33 cellular contexts compared by ENCODE assay signal in genomic region chr15:31156226-31156625, GRCh38. TPM values are rescaled to one million over a fixed set of nuclear protein-coding genes. Genes with fewer than 3 reads are reported as not detected.
"Had no signal": no experiment of that assay in that cellular context is flagged by ENCODE, and none has a peak within 500 bp of the region (broad histone marks: within the 10 kb centered on the region; RNA-seq: fewer than 3 reads in every experiment).

No MANE protein-coding gene starts in this region.

- H3K27me3 ChIP-seq: ascending aorta, cardiac muscle cell had no signal

- H2AFZ ChIP-seq: PC-9 had no signal

- ATAC-seq: activated CD8-positive, alpha-beta T cell treated with anti-CD3 and anti-CD28 coated beads for 36 hours; Right ventricle myocardium inferior; SK-N-SH treated with all-trans-retinoic acid at 6 μM for 48 hours; T-cell; T-helper 17 cell had no signal

- H3K4me3 ChIP-seq: ascending aorta, cardiac muscle cell, PC-9 had no signal

- H3K36me3 Mint-ChIP-seq: activated naive CD4-positive, alpha-beta T cell treated with anti-CD3 and anti-CD28 coated beads, Interleukin-2, amount 50 U/mL, for 24 hours; activated naive CD8-positive, alpha-beta T cell treated with anti-CD3 and anti-CD28 coated beads, Interleukin-2, amount 10 ng/mL, durations not matched to agents 7 days and 5 days; T-cell had no signal

- H3K27ac ChIP-seq: ascending aorta, cardiac muscle cell, PC-9, RWPE1, WERI-Rb-1 had no signal

- H3K36me3 ChIP-seq: ascending aorta, cardiac muscle cell, WERI-Rb-1 had no signal

- H3K4me1 ChIP-seq: ascending aorta had no signal

- H3K9me3 ChIP-seq: ascending aorta had no signal

- H3K4me1 Mint-ChIP-seq: activated CD4-positive, alpha-beta T cell treated with anti-CD3 and anti-CD28 coated beads, Interleukin-2, amount 10 ng/mL, durations not matched to agents 24 days and 14 days; activated naive CD4-positive, alpha-beta T cell treated with anti-CD3 and anti-CD28 coated beads, Interleukin-2, amount 50 U/mL, for 24 hours; central memory CD8-positive, alpha-beta T cell; T-cell; T-helper 17 cell had no signal

- DNase-seq: activated CD4-positive, alpha-beta T cell treated with anti-CD3 and anti-CD28 coated beads, Interleukin-2, amount 10 ng/mL, durations not matched to agents 24 days and 14 days; activated CD4-positive, alpha-beta T cell treated with anti-CD3 and anti-CD28 coated beads, Interleukin-2, amount 50 U/mL, for 4 hours; activated CD8-positive, alpha-beta T cell treated with anti-CD3 and anti-CD28 coated beads for 36 hours; activated gamma-delta T cell; activated naive CD4-positive, alpha-beta T cell treated with Interleukin-2 at 50 U/mL for 16 hours; activated naive CD8-positive, alpha-beta T cell treated with anti-CD3 and anti-CD28 coated beads, Interleukin-2, amount 10 ng/mL, durations not matched to agents 7 days and 5 days; activated T-cell treated with anti-CD3 and anti-CD28 coated beads, Interleukin-2, amount 50 U/mL, for 1 hour; amygdala; Karpas-422; NCI-H1105; NCI-H1417 treated with DMSO at 0.1 percent for 48 hours; NCI-H2029; NCI-H345; NCI-H524 treated with DMSO at 0.1 percent for 48 hours; NCI-H748 treated with DMSO at 0.1 percent for 48 hours; NK-92 treated with Interleukin-12 subunit alpha and Interleukin-12 subunit beta, amount 100 ng/mL, for 24 hours; PC-9; SIG-M5; T-cell; T-helper 17 cell; WERI-Rb-1 had no signal

- H3K4me2 ChIP-seq: PC-9 had no signal

- H3K27me3 Mint-ChIP-seq: activated CD8-positive, alpha-beta T cell treated with anti-CD3 and anti-CD28 coated beads for 36 hours; activated naive CD4-positive, alpha-beta T cell treated with anti-CD3 and anti-CD28 coated beads, Interleukin-2, amount 50 U/mL, for 24 hours; central memory CD8-positive, alpha-beta T cell; T-helper 17 cell had no signal

- H3K4me3 Mint-ChIP-seq: activated CD4-positive, alpha-beta T cell treated with anti-CD3 and anti-CD28 coated beads, Interleukin-2, amount 10 ng/mL, durations not matched to agents 24 days and 14 days; activated CD8-positive, alpha-beta T cell treated with anti-CD3 and anti-CD28 coated beads for 36 hours; activated naive CD4-positive, alpha-beta T cell treated with anti-CD3 and anti-CD28 coated beads, Interleukin-2, amount 50 U/mL, for 24 hours; activated naive CD8-positive, alpha-beta T cell treated with anti-CD3 and anti-CD28 coated beads, Interleukin-2, amount 10 ng/mL, durations not matched to agents 7 days and 5 days; central memory CD8-positive, alpha-beta T cell; T-cell; T-helper 17 cell had no signal

- H3K27ac Mint-ChIP-seq: activated CD4-positive, alpha-beta T cell treated with anti-CD3 and anti-CD28 coated beads, Interleukin-2, amount 10 ng/mL, durations not matched to agents 24 days and 14 days; activated CD8-positive, alpha-beta T cell treated with anti-CD3 and anti-CD28 coated beads for 36 hours; activated naive CD4-positive, alpha-beta T cell treated with anti-CD3 and anti-CD28 coated beads, Interleukin-2, amount 50 U/mL, for 24 hours; activated naive CD8-positive, alpha-beta T cell treated with anti-CD3 and anti-CD28 coated beads, Interleukin-2, amount 10 ng/mL, durations not matched to agents 7 days and 5 days; activated T-helper 2 cell treated with anti-CD3 and anti-CD28 coated beads, Interferon-gamma antibody, Interleukin-2, Interleukin-4, amounts not matched to agents 10 μg/mL and 5 μg/mL and 100 μg/mL, durations not matched to agents 14 hours and 24 hours and 36 hours; T-cell; T-helper 17 cell had no signal

- H3K9me3 Mint-ChIP-seq: activated CD4-positive, alpha-beta T cell treated with anti-CD3 and anti-CD28 coated beads, Interleukin-2, amount 10 ng/mL, durations not matched to agents 24 days and 14 days; activated CD8-positive, alpha-beta T cell treated with anti-CD3 and anti-CD28 coated beads for 36 hours; activated naive CD4-positive, alpha-beta T cell treated with anti-CD3 and anti-CD28 coated beads, Interleukin-2, amount 50 U/mL, for 24 hours; activated naive CD8-positive, alpha-beta T cell treated with anti-CD3 and anti-CD28 coated beads, Interleukin-2, amount 10 ng/mL, durations not matched to agents 7 days and 5 days; activated T-helper 2 cell treated with anti-CD3 and anti-CD28 coated beads, Interferon-gamma antibody, Interleukin-2, Interleukin-4, amounts not matched to agents 10 μg/mL and 5 μg/mL and 100 μg/mL, durations not matched to agents 14 hours and 24 hours and 36 hours; central memory CD8-positive, alpha-beta T cell; T-cell had no signal

RNA-seq across cellular contexts. Expression of gene TRPM1, which starts 54.7 kb away (rescaled TPM):
- total RNA-seq: activated CD4-positive, alpha-beta T cell treated with anti-CD3 and anti-CD28 coated beads, Interleukin-2, amount 10 ng/mL, durations not matched to agents 24 days and 14 days; activated CD8-positive, alpha-beta memory T cell treated with anti-CD3 and anti-CD28 coated beads for 36 hours; activated CD8-positive, alpha-beta T cell treated with anti-CD3 and anti-CD28 coated beads for 36 hours; activated naive CD8-positive, alpha-beta T cell treated with anti-CD3 and anti-CD28 coated beads, Interleukin-2, amount 10 ng/mL, durations not matched to agents 7 days and 5 days; activated T-helper 2 cell treated with anti-CD3 and anti-CD28 coated beads, Interferon-gamma antibody, Interleukin-2, Interleukin-4, amounts not matched to agents 10 μg/mL and 5 μg/mL and 100 μg/mL, durations not matched to agents 14 hours and 24 hours and 36 hours; ascending aorta; cardiac muscle cell; chondrocyte; MCF 10A; NCI-H460; PC-9; Right ventricle myocardium inferior; T-cell; T-helper 17 cell had no signal
- polyA plus RNA-seq: cardiac muscle cell had no signal
